In genomic region chr14:24311837-24312615, GRCh38 we compare ENCODE assay signal across 1 cellular context.
TF ChIP-seq lines count a peak whose summit lies in the region.

No MANE protein-coding gene starts in this region.

TF ChIP-seq in HepG2, 621 proteins besides CTCF, POLR2A, EP300 and RAD21:
- TF ChIP-seq ZMYM4 (CRISPR knock-in tag; IDR thresholded peaks at IDR 0.05) (no peak), ZNF891 (CRISPR knock-in tag; IDR thresholded peaks at IDR 0.05) (no peak), ZNF816 (CRISPR knock-in tag; IDR thresholded peaks at IDR 0.05; ENCODE audit: borderline replicate concordance) (no peak), CEBPB (IDR thresholded peaks at IDR 0.05; ENCODE audit: borderline replicate concordance, low read depth, low read length) (peak; percentile 89), POLR2G (IDR thresholded peaks at IDR 0.05; ENCODE audit: low read depth, low read length) (peak; percentile 34; the same call in 1 of the 2 replicates), BHLHE40 (IDR thresholded peaks at IDR 0.05; ENCODE audit: low read length) (no peak), ZNF777 (CRISPR knock-in tag; IDR thresholded peaks at IDR 0.05) (no peak), ZNF232 (CRISPR knock-in tag; IDR thresholded peaks at IDR 0.05; ENCODE audit: borderline replicate concordance) (no peak), ZBTB25 (CRISPR knock-in tag; IDR thresholded peaks at IDR 0.05) (no peak), BRD4 (CRISPR knock-in tag; IDR thresholded peaks at IDR 0.05) (no peak), ZNF75D (CRISPR knock-in tag; IDR thresholded peaks at IDR 0.05; ENCODE audit: borderline replicate concordance) (no peak), IKZF1 (IDR thresholded peaks at IDR 0.05) (no peak), SMAD9 (CRISPR knock-in tag; IDR thresholded peaks at IDR 0.05) (no peak), HCFC1 (IDR thresholded peaks at IDR 0.05; ENCODE audit: low read depth, low read length) (peak; percentile 13; the same call in 1 of the 2 replicates), SP1 (IDR thresholded peaks at IDR 0.05) (no peak), SP1 (CRISPR knock-in tag; IDR thresholded peaks at IDR 0.05) (no peak), RFX1 (IDR thresholded peaks at IDR 0.05) (no peak), ZFP91 (CRISPR knock-in tag; IDR thresholded peaks at IDR 0.05; ENCODE audit: borderline replicate concordance) (no peak), ONECUT2 (CRISPR knock-in tag; IDR thresholded peaks at IDR 0.05) (no peak), ZNF605 (CRISPR knock-in tag; IDR thresholded peaks at IDR 0.05) (peak; percentile 35; the same call in 1 of the 2 replicates), RBM22 (optimal IDR thresholded peaks at IDR 0.05; ENCODE audit: low read length) (peak; percentile 60), POLR2AphosphoS5 (IDR thresholded peaks at IDR 0.05; ENCODE audit: low read depth, low read length) (peak; percentile 49), ETS1 (CRISPR knock-in tag; IDR thresholded peaks at IDR 0.05) (no peak), ZNF616 (CRISPR knock-in tag; IDR thresholded peaks at IDR 0.05; ENCODE audit: low read depth) (no peak), ZNF768 (CRISPR knock-in tag; IDR thresholded peaks at IDR 0.05) (no peak), TOE1 (CRISPR knock-in tag; IDR thresholded peaks at IDR 0.05) (no peak), ZNF274 (CRISPR knock-in tag; IDR thresholded peaks at IDR 0.05) (no peak), MYC (CRISPR knock-in tag; IDR thresholded peaks at IDR 0.05; ENCODE audit: borderline replicate concordance) (no peak), STAT5B (CRISPR knock-in tag; IDR thresholded peaks at IDR 0.05) (no peak), ZNF44 (CRISPR knock-in tag; IDR thresholded peaks at IDR 0.05) (no peak), ZFY (CRISPR knock-in tag; IDR thresholded peaks at IDR 0.05) (0 out of 2 replicates have a peak, but pooled peaks have one; percentile 3), NFIB (CRISPR knock-in tag; IDR thresholded peaks at IDR 0.05; ENCODE audit: borderline replicate concordance) (0 out of 2 replicates have a peak, but pooled peaks have one; percentile 55)
